ENCODE assay signal across 17 cellular contexts in the genomic region with DNA sequence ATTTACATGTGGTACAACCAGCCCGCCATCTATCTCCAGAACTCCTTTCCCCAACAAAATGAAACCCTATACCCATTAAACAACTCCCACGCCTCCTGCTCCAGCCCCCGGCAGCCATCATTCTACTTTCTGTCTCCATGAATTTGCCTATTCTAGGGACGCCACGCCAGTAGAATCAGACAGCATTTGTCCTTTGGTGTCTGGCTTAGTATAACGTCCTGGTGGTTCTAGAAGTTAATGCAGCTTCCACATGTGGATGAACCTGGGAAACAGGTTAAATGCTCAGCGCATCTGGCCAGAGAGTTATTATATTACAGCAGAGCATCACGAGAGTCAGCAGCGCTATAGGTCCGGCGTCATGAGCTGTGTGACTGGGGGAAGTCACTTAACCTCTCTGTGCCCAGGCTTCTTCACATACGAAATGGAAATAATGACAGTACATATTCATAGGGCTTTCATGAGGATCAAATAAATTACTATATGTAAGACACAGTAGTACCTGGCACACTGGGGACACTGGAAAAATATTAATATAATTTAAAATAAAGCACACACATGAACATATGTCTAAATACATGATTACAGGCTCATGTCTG.
DNase-seq lines count a peak whose midpoint lies in the region; ATAC-seq, FAIRE-seq and TF ChIP-seq lines count a peak whose summit lies in the region.
"Had no signal": no experiment of that assay in that cellular context is flagged by ENCODE, and none has a peak within 500 bp of the region (broad histone marks: within the 10 kb centered on the region; RNA-seq: fewer than 3 reads in every experiment).

No MANE protein-coding gene starts in this region.

- no peaks in the 10 kb centered on the region for H3K36me3 Mint-ChIP-seq in IgD-negative memory B cell
- H3K36me3 Mint-ChIP-seq in stimulated activated effector memory CD8-positive, alpha-beta T cell treated with anti-CD3 and anti-CD28 coated beads, Interleukin-12 subunit alpha, Interleukin-12 subunit beta, amount 100 ng/mL, for 72 hours: peaks cover 31% of the 10 kb centered on the region

- H3K36me3 ChIP-seq in cardiac muscle cell (no peaks in the 10 kb centered on the region), heart left ventricle (no peaks in the 10 kb centered on the region), GM12878 (ENCODE audit: control insufficient read depth in 2 of 2, insufficient read depth in 2 of 2, low read length in 1 of 2) (no peaks in the 10 kb centered on the region)
- H3K36me3 ChIP-seq: ascending aorta had no signal

- peaks cover 13 to 18% (median 14%) of the 10 kb centered on the region in 3 donors for H3K4me1 Mint-ChIP-seq in IgD-negative memory B cell
- H3K4me1 Mint-ChIP-seq in stimulated activated effector memory CD8-positive, alpha-beta T cell treated with anti-CD3 and anti-CD28 coated beads, Interleukin-12 subunit alpha, Interleukin-12 subunit beta, amount 100 ng/mL, for 72 hours: peaks cover 41% of the 10 kb centered on the region

- 94 to 97% (median 97%) methylated on average over 12 of the region's 12 CpGs for WGBS in heart left ventricle, 4 donors
- 97% methylated on average over 12 of the region's 12 CpGs for WGBS in GM12878 (ENCODE audit: insufficient coverage, insufficient replicate concordance, low lambda C conversion rate, missing lambda C conversion rate)

- no peak for TF ChIP-seq EP300 in GM12878 (IDR thresholded peaks at IDR 0.05; ENCODE audit: borderline replicate concordance in 1 of 2, control insufficient read depth in 1 of 2, low read depth in 2 of 2, low read length in 2 of 2)

- H3K9me3 ChIP-seq in cardiac muscle cell (ENCODE audit: low read depth): no peaks in the 10 kb centered on the region
- H3K9me3 ChIP-seq in heart left ventricle: peaks cover 0 to 10% (median 0%) of the 10 kb centered on the region in 12 donors
- peaks cover 6% of the 10 kb centered on the region; the same call in 2 of the 3 replicates for H3K9me3 ChIP-seq in GM12878 (replicated peaks; ENCODE audit: control insufficient read depth, insufficient read depth, low read length)
- H3K9me3 ChIP-seq: ascending aorta had no signal

- FAIRE-seq in GM12878 (lab: Jason Lieb, UNC): no peak
- FAIRE-seq: keratinocyte had no signal

- ATAC-seq in heart left ventricle: no peak
- no peak for ATAC-seq in GM12878
- ATAC-seq in stimulated activated effector memory CD8-positive, alpha-beta T cell treated with anti-CD3 and anti-CD28 coated beads, Interleukin-12 subunit alpha, Interleukin-12 subunit beta, amount 100 ng/mL, for 72 hours: no peak
- no peak for ATAC-seq in left lobe of liver
- ATAC-seq: activated CD4-positive, CD25-positive, alpha-beta regulatory T cell treated with anti-CD3 and anti-CD28 coated beads, Interleukin-2, amount 50 U/mL, for 24 hours had no signal

- in situ Hi-C loops in GM12878 (cut with MboI): no loop called here

- H3K27ac ChIP-seq in cardiac muscle cell (no peak overlapping the region), heart left ventricle (peak overlapping the region in 1 of 12 donors; percentile 79), GM12878 (ENCODE audit: control insufficient read depth, insufficient read depth) (no peak overlapping the region)
- H3K27ac ChIP-seq: ascending aorta had no signal

- peaks cover 1% of the 10 kb centered on the region for H3K27me3 Mint-ChIP-seq in IgD-negative memory B cell

- H3K4me2 ChIP-seq in GM12878 (ENCODE audit: control insufficient read depth, insufficient read depth): no peak overlapping the region

- CTCF ChIA-PET in GM12878 (lab: Yijun Ruan, JAX): no interaction called here

- TF ChIP-seq RAD21 in GM12878 (IDR thresholded peaks at IDR 0.05; ENCODE audit: insufficient read depth, low read depth, low read length): no peak

- DNase-seq in cardiac muscle cell (ENCODE audit: low read depth in 1 of 2, low spot score in 1 of 2) (no peak), heart left ventricle (no peak), GM12878 (ENCODE audit: low read depth, low spot score) (no peak), GDM1 (lab: John Stamatoyannopoulos, UW) (no peak), left lobe of liver (ENCODE audit: low spot score) (no peak), kidney glomerular epithelial cell (lab: John Stamatoyannopoulos, UW) (no peak)
- peak in 1 of 2 donors; percentile 46 for DNase-seq in stimulated activated effector memory CD8-positive, alpha-beta T cell treated with anti-CD3 and anti-CD28 coated beads, Interleukin-12 subunit alpha, Interleukin-12 subunit beta, amount 100 ng/mL, for 72 hours (ENCODE audit: low spot score in 2 of 2)
- DNase-seq: Calu3, hippocampal formation, mesenchymal stem cell, NCI-H1092, NCI-H748 treated with DMSO at 0.1 percent for 48 hours, SIG-M5 had no signal

- POLR2A ChIA-PET in GM12878 (lab: Charles Lee): interaction anchor here (0.6 to 2.2 kb wide), 4 partner anchors 16 to 65 kb away, joined by 3 to 7 read pairs (median 6); no protein-coding TSS in a partner anchor

- no peaks in the 10 kb centered on the region for H4K20me1 ChIP-seq in GM12878 (ENCODE audit: control insufficient read depth, insufficient read depth)

- H3K9ac ChIP-seq in GM12878 (ENCODE audit: control insufficient read depth, insufficient read depth, low read length): no peak overlapping the region

- peak overlapping the region in 2 of 3 donors; percentile 56 to 73 for H3K27ac Mint-ChIP-seq in IgD-negative memory B cell
- H3K27ac Mint-ChIP-seq in stimulated activated effector memory CD8-positive, alpha-beta T cell treated with anti-CD3 and anti-CD28 coated beads, Interleukin-12 subunit alpha, Interleukin-12 subunit beta, amount 100 ng/mL, for 72 hours: peak overlapping the region; percentile 95

- H3K79me2 ChIP-seq in GM12878 (ENCODE audit: control insufficient read depth, insufficient read depth, low read length): no peaks in the 10 kb centered on the region

- H3K4me3 ChIP-seq in cardiac muscle cell: no peak overlapping the region
- H3K4me3 ChIP-seq in heart left ventricle: no peak overlapping the region
- H3K4me3 ChIP-seq in GM12878: no peak overlapping the region
- H3K4me3 ChIP-seq: ascending aorta had no signal

- H2AFZ ChIP-seq in GM12878 (ENCODE audit: control insufficient read depth, low read depth, low read length): no peak overlapping the region

- H3K4me3 Mint-ChIP-seq in IgD-negative memory B cell: no peak overlapping the region
- H3K4me3 Mint-ChIP-seq in stimulated activated effector memory CD8-positive, alpha-beta T cell treated with anti-CD3 and anti-CD28 coated beads, Interleukin-12 subunit alpha, Interleukin-12 subunit beta, amount 100 ng/mL, for 72 hours: peak overlapping the region; percentile 72

- H3K4me1 ChIP-seq in cardiac muscle cell (ENCODE audit: low read depth) (no peaks in the 10 kb centered on the region), heart left ventricle (peaks cover 0 to 13% (median 0%) of the 10 kb centered on the region in 12 donors), GM12878 (ENCODE audit: control insufficient read depth, insufficient read depth, low read length) (peaks cover 29% of the 10 kb centered on the region)
- H3K4me1 ChIP-seq: ascending aorta had no signal

- H3K9me3 Mint-ChIP-seq in IgD-negative memory B cell: peaks cover 0 to 3% (median 0%) of the 10 kb centered on the region in 3 donors
- peaks cover 3% of the 10 kb centered on the region for H3K9me3 Mint-ChIP-seq in stimulated activated effector memory CD8-positive, alpha-beta T cell treated with anti-CD3 and anti-CD28 coated beads, Interleukin-12 subunit alpha, Interleukin-12 subunit beta, amount 100 ng/mL, for 72 hours

- intact Hi-C loops in heart left ventricle (cut with DNase I): no loop called here
- intact Hi-C loops in GM12878 (cut with micrococcal nuclease; ENCODE audit: unreplicated experiment): no loop called here

- RAD21 ChIA-PET in GM12878 (lab: Charles Lee; ENCODE audit: unreplicated experiment): interaction anchor here (0.5 to 2.0 kb wide), 9 partner anchors 9 to 183 kb away, joined by 3 to 14 read pairs (median 4); no protein-coding TSS in a partner anchor

- H3K27me3 ChIP-seq in cardiac muscle cell: no peaks in the 10 kb centered on the region
- peaks cover 0 to 3% (median 0%) of the 10 kb centered on the region in 9 donors for H3K27me3 ChIP-seq in heart left ventricle
- no peaks in the 10 kb centered on the region for H3K27me3 ChIP-seq in GM12878 (replicated peaks in 1 of 2; ENCODE audit: control insufficient read depth in 2 of 2, insufficient read depth in 2 of 2, low read length in 1 of 2)
- H3K27me3 ChIP-seq: ascending aorta had no signal

- no TSS peak for BruUV-seq in GM12878 (replicated peaks; lab: Mats Ljungman, UMichigan)

- SMC1A ChIA-PET in GM12878 (lab: Charles Lee; ENCODE audit: uncharacterized antibody, unreplicated experiment): interaction anchor here (0.7 to 1.9 kb wide), 10 partner anchors 8 to 255 kb away, joined by 3 to 12 read pairs (median 4); no protein-coding TSS in a partner anchor

- TF ChIP-seq CTCF in cardiac muscle cell (IDR thresholded peaks at IDR 0.05; ENCODE audit: low read depth, low read length) (peak; percentile 2), heart left ventricle (IDR thresholded peaks at IDR 0.05) (no peak), GM12878 (IDR thresholded peaks at IDR 0.05 in 2 of 3, conservative IDR thresholded peaks at IDR 0.05 in 1 of 3; ENCODE audit: control insufficient read depth in 2 of 3, extremely low read depth in 1 of 3, insufficient read depth in 1 of 3, low read depth in 3 of 3, low read length in 3 of 3) (no peak)

- TF ChIP-seq POLR2A in heart left ventricle (IDR thresholded peaks at IDR 0.05) (no peak), GM12878 (IDR thresholded peaks at IDR 0.05; ENCODE audit: low read depth, low read length) (no peak)

TF ChIP-seq in GM12878, 131 proteins besides CTCF, POLR2A, EP300 and RAD21:
- no peak for TF ChIP-seq CREB1 (IDR thresholded peaks at IDR 0.05; ENCODE audit: low read depth)
- 0 out of 2 replicates have a peak, but pooled peaks have one; percentile 62 for TF ChIP-seq ZNF217 (IDR thresholded peaks at IDR 0.05)
